ENCODE assay signal across 9 cellular contexts in the genomic region with DNA sequence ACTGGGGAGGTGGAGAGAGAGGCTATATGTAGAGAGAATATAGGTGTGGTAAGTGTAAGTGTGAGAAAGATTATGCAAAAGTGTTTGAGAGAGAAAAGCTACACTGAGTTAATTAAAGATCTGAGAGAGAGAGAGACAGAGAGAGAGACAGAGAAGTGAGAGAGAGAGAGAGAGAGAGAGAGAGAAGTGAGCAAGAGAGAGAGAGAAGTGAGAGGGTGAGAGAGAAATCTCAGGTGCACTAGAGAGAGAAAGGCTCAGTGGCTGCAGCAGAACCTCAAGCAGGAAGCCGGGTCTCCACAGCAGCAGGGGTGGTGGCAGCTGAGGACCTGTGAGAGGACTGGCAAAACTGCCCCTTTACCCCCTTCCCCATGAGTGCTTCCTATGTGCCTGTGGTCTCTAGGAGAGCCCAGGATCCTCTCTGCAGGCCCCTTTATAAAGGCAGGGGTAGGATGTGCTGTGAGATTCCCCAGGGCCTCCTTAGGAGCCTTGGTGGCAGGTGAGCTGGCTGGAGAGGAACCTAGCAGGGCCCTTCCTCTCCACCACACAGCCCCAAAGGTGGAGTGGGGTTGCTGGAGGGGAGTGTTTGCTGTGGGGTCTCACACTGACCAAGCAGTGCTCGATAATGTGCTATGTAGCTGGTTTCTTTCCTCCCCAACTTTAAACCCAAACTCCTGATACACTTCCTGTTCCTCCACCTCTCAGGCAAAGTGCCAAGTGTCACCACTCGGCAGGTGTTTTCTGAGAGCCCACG. TPM values are rescaled to one million over a fixed set of nuclear protein-coding genes. Genes with fewer than 3 reads are reported as not detected.
DNase-seq lines count a peak whose midpoint lies in the region; ATAC-seq and TF ChIP-seq lines count a peak whose summit lies in the region.
"Had no signal": no experiment of that assay in that cellular context is flagged by ENCODE, and none has a peak within 500 bp of the region (broad histone marks: within the 10 kb centered on the region; RNA-seq: fewer than 3 reads in every experiment).

No MANE protein-coding gene starts in this region.

- no peaks in the 10 kb centered on the region for H3K36me3 ChIP-seq in uterus

- DNase-seq in GM10248 (ENCODE audit: extremely low spot score) (peak; percentile 57), right cardiac atrium (no peak), uterus (no peak)
- DNase-seq in activated CD4-positive, alpha-beta T cell treated with anti-CD3 and anti-CD28 coated beads for 48 hours, result peak; percentile 21

- intact Hi-C loops in right cardiac atrium (cut with DNase I) (no loop called here), uterus (cut with DNase I; ENCODE audit: low total_unique reads) (no loop called here)

- CTCF ChIA-PET in GM10248 (lab: Yijun Ruan, JAX), result interaction anchor here (0.8 to 1.5 kb wide), 4 partner anchors 10 to 44 kb away, joined by 3 to 6 read pairs (median 4); no protein-coding TSS in a partner anchor

- 36% methylated on average over 4 of the region's 4 CpGs for WGBS in right cardiac atrium

- no peaks in the 10 kb centered on the region for H3K9me3 ChIP-seq in right cardiac atrium (ENCODE audit: control insufficient read depth, low read length)
- no peaks in the 10 kb centered on the region for H3K9me3 ChIP-seq in uterus

- POLR2A ChIA-PET in GM10248 (lab: Yijun Ruan, JAX), result no interaction called here

- H3K27ac ChIP-seq in right cardiac atrium (ENCODE audit: low read length) (no peak overlapping the region), uterus (no peak overlapping the region)

- H3K27me3 ChIP-seq in right cardiac atrium (ENCODE audit: control insufficient read depth, insufficient read depth), result no peaks in the 10 kb centered on the region
- H3K27me3 ChIP-seq in uterus, result no peaks in the 10 kb centered on the region

- ATAC-seq in HG02610 (IDR thresholded peaks at IDR 0.05; ENCODE audit: unreplicated experiment) (peak; percentile 60), right cardiac atrium (peak; percentile 8 to 15), HG03342 (IDR thresholded peaks at IDR 0.05; ENCODE audit: unreplicated experiment) (no peak), HG03039 (IDR thresholded peaks at IDR 0.05; ENCODE audit: unreplicated experiment) (no peak), HG03469 (IDR thresholded peaks at IDR 0.05; ENCODE audit: unreplicated experiment) (no peak)

- H3K4me1 ChIP-seq in right cardiac atrium (ENCODE audit: control insufficient read depth, insufficient read depth, low read length), result peaks cover 1% of the 10 kb centered on the region
- H3K4me1 ChIP-seq in uterus, result no peaks in the 10 kb centered on the region

- no peak for TF ChIP-seq POLR2A in uterus (IDR thresholded peaks at IDR 0.05)

- TF ChIP-seq CTCF in GM10248 (IDR thresholded peaks at IDR 0.05; ENCODE audit: control extremely low read depth, extremely low read depth, low read depth, missing control alignments), result no peak
- TF ChIP-seq CTCF in uterus (IDR thresholded peaks at IDR 0.05), result no peak

- H3K4me3 ChIP-seq in right cardiac atrium (ENCODE audit: low read length) (no peak overlapping the region), uterus (no peak overlapping the region)

RNA-seq across cellular contexts. Expression of gene SLC4A5, which starts 52.6 kb away (rescaled TPM):
- total RNA-seq in right cardiac atrium (1 to 10 TPM in 3 of 4 donors, under 1 TPM in 1; 0.29 to 2.8 (median 1.1) TPM), uterus (10 to 100 TPM in 1 of 4 donors, 1 to 10 TPM in 3; 2.1 to 15.1 (median 5.3) TPM)
- polyA plus RNA-seq in right cardiac atrium, result 0.79 TPM
- total RNA-seq: pulmonary artery endothelial cell had no signal

Comparison
In these comparisons a context has a peak if more than half of its experiments do, and no peak if none do; other contexts are left out.
1. DNase-seq: peak in GM10248 (single experiment) and activated CD4-positive, alpha-beta T cell treated with anti-CD3 and anti-CD28 coated beads for 48 hours (single experiment); none in right cardiac atrium (0 of 3) and uterus (0 of 2).
2. ATAC-seq: peak in HG02610 (single experiment) and right cardiac atrium (2 of 2); none in HG03342 (single experiment), HG03039 (single experiment) and HG03469 (single experiment).